6 cellular contexts compared by ENCODE assay signal in genomic region chr17:68517629-68518028, GRCh38. TPM values are rescaled to one million over a fixed set of nuclear protein-coding genes. Genes with fewer than 3 reads are reported as not detected.
DNase-seq lines count a peak whose midpoint lies in the region; ATAC-seq and TF ChIP-seq lines count a peak whose summit lies in the region.
"Not testable (repeated sequence)": the region's sequence is repeated elsewhere in the genome, so short reads cannot be mapped to it uniquely, and the experiment has no call there.

No MANE protein-coding gene starts in this region.

- H3K9ac ChIP-seq in liver (ENCODE audit: low read depth in 1 of 2, low read length in 2 of 2); subcutaneous abdominal adipose tissue (ENCODE audit: low read length in 5 of 5): not testable (repeated sequence)

- intact Hi-C loops in psoas muscle (cut with DNase I): not testable (repeated sequence)

- peaks cover 6 to 41% (median 9%) of the 10 kb centered on the region in 4 donors for H3K36me3 ChIP-seq in liver (ENCODE audit: control insufficient read depth in 4 of 4, insufficient read depth in 3 of 4, low read depth in 1 of 4, low read length in 3 of 4)
- H3K36me3 ChIP-seq in psoas muscle (ENCODE audit: insufficient read depth in 1 of 2, low read depth in 1 of 2): peaks cover 18 to 86% of the 10 kb centered on the region in 2 donors
- H3K36me3 ChIP-seq in subcutaneous abdominal adipose tissue (ENCODE audit: control insufficient read depth in 5 of 5, insufficient read depth in 5 of 5, low read length in 5 of 5): peaks cover 18 to 46% (median 26%) of the 10 kb centered on the region in 5 donors

- H3K9me3 Mint-ChIP-seq in endothelial cell (ENCODE audit: unreplicated experiment); immature natural killer cell: not testable (repeated sequence)

- H3K27ac Mint-ChIP-seq in T-helper 17 cell (peak overlapping the region; percentile 45), endothelial cell (ENCODE audit: unreplicated experiment) (peak overlapping the region; percentile 86), immature natural killer cell (peak overlapping the region in 5 of 6 donors; percentile 9 to 58 (median 22))

- not testable (repeated sequence) for TF ChIP-seq RAD21 in liver (IDR thresholded peaks at IDR 0.05)

- H3K4me3 Mint-ChIP-seq in T-helper 17 cell, immature natural killer cell: not testable (repeated sequence)
- H3K4me3 Mint-ChIP-seq in endothelial cell (ENCODE audit: unreplicated experiment): peak overlapping the region; percentile 85

- not testable (repeated sequence) for H3K27me3 Mint-ChIP-seq in T-helper 17 cell
- peaks cover 12% of the 10 kb centered on the region for H3K27me3 Mint-ChIP-seq in endothelial cell (ENCODE audit: unreplicated experiment)
- H3K27me3 Mint-ChIP-seq in immature natural killer cell (ENCODE audit: low read depth in 3 of 3): peaks cover 4 to 14% (median 13%) of the 10 kb centered on the region in 3 donors

- H3K4me3 ChIP-seq in liver (ENCODE audit: low read depth in 1 of 3, low read length in 3 of 3); subcutaneous abdominal adipose tissue (ENCODE audit: low read depth in 1 of 5, low read length in 5 of 5): not testable (repeated sequence)
- H3K4me3 ChIP-seq in psoas muscle: peak overlapping the region; percentile 90

- H3K4me1 ChIP-seq in liver (ENCODE audit: control insufficient read depth in 4 of 4, insufficient read depth in 4 of 4, low read length in 3 of 4): peaks cover 2 to 30% (median 13%) of the 10 kb centered on the region in 4 donors
- H3K4me1 ChIP-seq in psoas muscle: peaks cover 57% of the 10 kb centered on the region
- H3K4me1 ChIP-seq in subcutaneous abdominal adipose tissue (ENCODE audit: control insufficient read depth in 5 of 5, insufficient read depth in 5 of 5, low read length in 5 of 5): peaks cover 2 to 40% (median 34%) of the 10 kb centered on the region in 5 donors

- H3K36me3 Mint-ChIP-seq in T-helper 17 cell (ENCODE audit: low read depth) (peaks cover 21% of the 10 kb centered on the region), endothelial cell (ENCODE audit: low read depth, unreplicated experiment) (peaks cover 55% of the 10 kb centered on the region), immature natural killer cell (peaks cover 10 to 36% (median 12%) of the 10 kb centered on the region in 3 donors)

- H3K27me3 ChIP-seq in liver (ENCODE audit: control insufficient read depth in 4 of 4, insufficient read depth in 4 of 4, low read length in 3 of 4); psoas muscle (ENCODE audit: insufficient read depth in 3 of 3, low read length in 2 of 3); subcutaneous abdominal adipose tissue (ENCODE audit: control insufficient read depth in 5 of 5, insufficient read depth in 4 of 5, low read length in 5 of 5): not testable (repeated sequence)

- not testable (repeated sequence) for TF ChIP-seq CTCF in endothelial cell (IDR thresholded peaks at IDR 0.05; ENCODE audit: unreplicated experiment); liver (IDR thresholded peaks at IDR 0.05; ENCODE audit: low read depth, low read length, missing input control); psoas muscle (IDR thresholded peaks at IDR 0.05)

- WGBS in liver: 94% methylated on average over 3 of the region's 3 CpGs
- WGBS in psoas muscle, 3 donors: 84 to 95% (median 90%) methylated on average over 3 of the region's 3 CpGs

- H3K9me3 ChIP-seq in T-helper 17 cell (ENCODE audit: control insufficient read depth, low read length, poor library complexity, severe bottlenecking); liver (ENCODE audit: control insufficient read depth in 4 of 4, low read length in 3 of 4); psoas muscle; subcutaneous abdominal adipose tissue (ENCODE audit: control insufficient read depth in 5 of 5, low read length in 5 of 5): not testable (repeated sequence)

- not testable (repeated sequence) for DNase-seq in T-helper 17 cell; endothelial cell (ENCODE audit: low spot score); immature natural killer cell; psoas muscle

- H3K4me1 Mint-ChIP-seq in T-helper 17 cell: peaks cover 47% of the 10 kb centered on the region
- peaks cover 38% of the 10 kb centered on the region for H3K4me1 Mint-ChIP-seq in endothelial cell (ENCODE audit: unreplicated experiment)
- H3K4me1 Mint-ChIP-seq in immature natural killer cell: peaks cover 60 to 90% of the 10 kb centered on the region in 2 donors

- H3K27ac ChIP-seq in liver (ENCODE audit: low read depth in 1 of 2, low read length in 2 of 2): not testable (repeated sequence)
- H3K27ac ChIP-seq in psoas muscle (peak overlapping the region; percentile 98), subcutaneous abdominal adipose tissue (ENCODE audit: low read depth, low read length) (peak overlapping the region; percentile 14)

- not testable (repeated sequence) for ATAC-seq in T-helper 17 cell, psoas muscle

TF ChIP-seq in liver, 16 proteins besides CTCF, POLR2A, EP300 and RAD21:
- TF ChIP-seq ZBTB33 (IDR thresholded peaks at IDR 0.05) (peak; percentile 21), RXRA (IDR thresholded peaks at IDR 0.05) (peak in 1 of 2 donors; percentile 35), HNF4A (conservative IDR thresholded peaks at IDR 0.05) (peak; percentile 55 to 77)

RNA-seq across cellular contexts. Expression of gene PRKAR1A, which starts 5.4 kb away (rescaled TPM):
- total RNA-seq in T-helper 17 cell (100 to 1,000 TPM; 133 to 146 TPM), endothelial cell (ENCODE audit: unreplicated experiment) (248 TPM), liver (100 to 1,000 TPM; 117 to 118 TPM), psoas muscle (1,000 to 10,000 TPM in 1 of 4 donors, 100 to 1,000 TPM in 3; 304 to 2,295 (median 488) TPM)
- polyA plus RNA-seq in immature natural killer cell (100 to 1,000 TPM; 275 to 458 (median 320) TPM), liver (10 to 100 TPM; 55.6 to 91.2 TPM), psoas muscle (100 to 1,000 TPM; 145 to 386 (median 171) TPM)

Comparison
In these comparisons a context has a peak if more than half of its experiments do, and no peak if none do; other contexts are left out.
1. H3K27ac Mint-ChIP-seq: peak in every context shown above with its lines; median percentile 86 in endothelial cell; 45 in T-helper 17 cell; 22 in immature natural killer cell.